18 cellular contexts compared by ENCODE assay signal in genomic region chr17:8140413-8141029, GRCh38. TPM values are rescaled to one million over a fixed set of nuclear protein-coding genes. Genes with fewer than 3 reads are reported as not detected.
A peak's percentile ranks its signal among the peaks of the same experiment; 100 is the strongest.
DNase-seq lines count a peak whose midpoint lies in the region; TF ChIP-seq lines count a peak whose summit lies in the region.
"Had no signal": no experiment of that assay in that cellular context is flagged by ENCODE, and none has a peak within 500 bp of the region (broad histone marks: within the 10 kb centered on the region; RNA-seq: fewer than 3 reads in every experiment).

No MANE protein-coding gene starts in this region.

- no peaks in the 10 kb centered on the region for H3K9me2 ChIP-seq in OCI-LY7 (ENCODE audit: insufficient read depth, low read length)

- no peak for TF ChIP-seq CTCF in Peyer's patch (IDR thresholded peaks at IDR 0.05)
- no peak for TF ChIP-seq CTCF in esophagus muscularis mucosa (IDR thresholded peaks at IDR 0.05)
- no peak for TF ChIP-seq CTCF in OCI-LY7 (conservative IDR thresholded peaks at IDR 0.05; ENCODE audit: low read length)

- H3K4me2 ChIP-seq in OCI-LY7 (ENCODE audit: low read length) = no peak overlapping the region

- POLR2A ChIA-PET in OCI-LY7 (lab: Charles Lee) = interaction anchor here (0.8 to 1.4 kb wide), 2 partner anchors 8 to 10 kb away, joined by 3 to 4 read pairs; no protein-coding TSS in a partner anchor

- H3K27ac ChIP-seq in Peyer's patch (no peak overlapping the region), esophagus muscularis mucosa (replicated peaks in 1 of 4) (peak overlapping the region; percentile 85 to 100 (median 97)), rectal smooth muscle tissue (ENCODE audit: low read depth, low read length) (peak overlapping the region; percentile 42), OCI-LY7 (ENCODE audit: low read depth, low read length, poor library complexity, severe bottlenecking) (no peak overlapping the region)

- H3K27me3 Mint-ChIP-seq in T-helper 2 cell treated with Interferon-gamma antibody and Interleukin-4, amounts not matched to agents 5 μg/mL and 100 μg/mL, for 36 hours (ENCODE audit: low read depth) = no peaks in the 10 kb centered on the region
- H3K27me3 Mint-ChIP-seq: stimulated activated memory B cell treated with anti-CD40 and anti-IgM and Interleukin-4, amounts not matched to agents 10 μg/mL and 1 μg/mL and 100 μg/mL, for 72 hours had no signal

- no TSS peak for BruUV-seq in OCI-LY7 (replicated peaks; lab: Mats Ljungman, UMichigan)

- H3K4me1 Mint-ChIP-seq in T-helper 2 cell treated with Interferon-gamma antibody and Interleukin-4, amounts not matched to agents 5 μg/mL and 100 μg/mL, for 36 hours (ENCODE audit: low read depth) = peaks cover 2% of the 10 kb centered on the region
- H3K4me1 Mint-ChIP-seq: stimulated activated memory B cell treated with anti-CD40 and anti-IgM and Interleukin-4, amounts not matched to agents 10 μg/mL and 1 μg/mL and 100 μg/mL, for 72 hours had no signal

- H3K27ac Mint-ChIP-seq in T-helper 2 cell treated with Interferon-gamma antibody and Interleukin-4, amounts not matched to agents 5 μg/mL and 100 μg/mL, for 36 hours = peak overlapping the region; percentile 65
- H3K27ac Mint-ChIP-seq: stimulated activated memory B cell treated with anti-CD40 and anti-IgM and Interleukin-4, amounts not matched to agents 10 μg/mL and 1 μg/mL and 100 μg/mL, for 72 hours had no signal

- H3K4me3 ChIP-seq in Peyer's patch (no peak overlapping the region), esophagus muscularis mucosa (no peak overlapping the region), rectal smooth muscle tissue (ENCODE audit: low read length) (no peak overlapping the region), OCI-LY7 (ENCODE audit: low read depth, low read length, poor library complexity, severe bottlenecking) (no peak overlapping the region)

- H4K20me1 ChIP-seq in OCI-LY7 (ENCODE audit: insufficient read depth, low read length) = no peaks in the 10 kb centered on the region

- H3K4me3 Mint-ChIP-seq in T-helper 2 cell treated with Interferon-gamma antibody and Interleukin-4, amounts not matched to agents 5 μg/mL and 100 μg/mL, for 36 hours = no peak overlapping the region
- H3K4me3 Mint-ChIP-seq: stimulated activated memory B cell treated with anti-CD40 and anti-IgM and Interleukin-4, amounts not matched to agents 10 μg/mL and 1 μg/mL and 100 μg/mL, for 72 hours had no signal

- peaks cover 0 to 19% (median 1%) of the 10 kb centered on the region in 4 donors for H3K4me1 ChIP-seq in Peyer's patch
- H3K4me1 ChIP-seq in esophagus muscularis mucosa = peaks cover 31 to 74% (median 73%) of the 10 kb centered on the region in 4 donors
- H3K4me1 ChIP-seq in rectal smooth muscle tissue (ENCODE audit: control insufficient read depth, insufficient read depth, low read length) = peaks cover 10% of the 10 kb centered on the region
- H3K4me1 ChIP-seq in OCI-LY7 (ENCODE audit: insufficient read depth, low read length, poor library complexity, severe bottlenecking) = peaks cover 18% of the 10 kb centered on the region

- no peaks in the 10 kb centered on the region for H3K27me3 ChIP-seq in Peyer's patch
- H3K27me3 ChIP-seq in esophagus muscularis mucosa = no peaks in the 10 kb centered on the region
- H3K27me3 ChIP-seq in rectal smooth muscle tissue (ENCODE audit: control insufficient read depth, insufficient read depth, low read length) = no peaks in the 10 kb centered on the region

- H3K36me3 Mint-ChIP-seq in T-helper 2 cell treated with Interferon-gamma antibody and Interleukin-4, amounts not matched to agents 5 μg/mL and 100 μg/mL, for 36 hours (ENCODE audit: low read depth) = peaks cover 19% of the 10 kb centered on the region

- CTCF ChIA-PET in OCI-LY7 (lab: Charles Lee; ENCODE audit: unreplicated experiment) = no interaction called here

- WGBS in esophagus muscularis mucosa = 87% methylated on average over 6 of the region's 7 CpGs

- H3K79me2 ChIP-seq in OCI-LY7 (ENCODE audit: insufficient read depth, low read depth, low read length) = no peaks in the 10 kb centered on the region

- no peak for DNase-seq in T-helper 2 cell treated with Interferon-gamma antibody and Interleukin-4, amounts not matched to agents 5 μg/mL and 100 μg/mL, for 36 hours (ENCODE audit: low spot score)
- no peak for DNase-seq in T-helper 2 cell
- peak in 2 of 3 donors; percentile 43 to 44 for DNase-seq in Peyer's patch
- no peak for DNase-seq in esophagus muscularis mucosa (ENCODE audit: extremely low spot score)
- DNase-seq in retina = no peak
- no peak for DNase-seq in OCI-LY7 (ENCODE audit: low spot score)
- DNase-seq in NCI-H2227 (lab: John Stamatoyannopoulos, UW; ENCODE audit: unreplicated experiment) = no peak
- DNase-seq: central memory CD4-positive, alpha-beta T cell; DMS79; mesenchymal stem cell; NCI-H345; SHP77 treated with DMSO at 0.1 percent for 48 hours; small intestine; T1000 had no signal

- H3K9me3 ChIP-seq in Peyer's patch (no peaks in the 10 kb centered on the region), esophagus muscularis mucosa (no peaks in the 10 kb centered on the region), OCI-LY7 (ENCODE audit: low read length) (no peaks in the 10 kb centered on the region)

- H2AFZ ChIP-seq in OCI-LY7 (ENCODE audit: low read length) = no peak overlapping the region

- no peaks in the 10 kb centered on the region for H3K9me3 Mint-ChIP-seq in T-helper 2 cell treated with Interferon-gamma antibody and Interleukin-4, amounts not matched to agents 5 μg/mL and 100 μg/mL, for 36 hours
- H3K9me3 Mint-ChIP-seq: stimulated activated memory B cell treated with anti-CD40 and anti-IgM and Interleukin-4, amounts not matched to agents 10 μg/mL and 1 μg/mL and 100 μg/mL, for 72 hours had no signal

- H3K36me3 ChIP-seq in Peyer's patch (peaks cover 0 to 63% (median 0%) of the 10 kb centered on the region in 3 donors), esophagus muscularis mucosa (peaks cover 62 to 64% (median 63%) of the 10 kb centered on the region in 4 donors), rectal smooth muscle tissue (ENCODE audit: control insufficient read depth, insufficient read depth, low read length) (peaks cover 46% of the 10 kb centered on the region), OCI-LY7 (ENCODE audit: insufficient read depth, low read length) (peaks cover 41% of the 10 kb centered on the region; the same call in 1 of the 2 replicates)

- no peak overlapping the region for H3K9ac ChIP-seq in rectal smooth muscle tissue (ENCODE audit: low read length)

- TF ChIP-seq POLR2A in Peyer's patch (IDR thresholded peaks at IDR 0.05) (no peak), esophagus muscularis mucosa (IDR thresholded peaks at IDR 0.05; ENCODE audit: low read depth) (no peak)

- no peak for TF ChIP-seq EP300 in esophagus muscularis mucosa (IDR thresholded peaks at IDR 0.05)

- intact Hi-C loops in esophagus muscularis mucosa (cut with DNase I) (no loop called here), OCI-LY7 (cut with micrococcal nuclease; ENCODE audit: unreplicated experiment) (no loop called here)

RNA-seq across cellular contexts. Expression of gene PER1, which starts 11.7 kb away (rescaled TPM):
- total RNA-seq in Peyer's patch (100 to 1,000 TPM in 3 of 4 donors, 10 to 100 TPM in 1; 67.6 to 143 (median 119) TPM), esophagus muscularis mucosa (100 to 1,000 TPM; 127 to 263 (median 168) TPM), OCI-LY7 (2022) (38.0 and 48.0 TPM in 2 replicates)
- total RNA-seq in OCI-LY7 (2014; rRNA removed; shearing (Covaris generic)) = 13.9 and 15.4 TPM in 2 replicates

RNA-seq across cellular contexts. Expression of gene HES7, which starts 16.6 kb away (rescaled TPM):
- total RNA-seq in Peyer's patch (not detected), esophagus muscularis mucosa (1 to 10 TPM in 1 of 4 donors, not detected in 3; 1.4 TPM), OCI-LY7 (2022) (4.6 and 5.8 TPM in 2 replicates)
- total RNA-seq in OCI-LY7 (2014; rRNA removed; shearing (Covaris generic)) = 0.44 and 0.75 TPM in 2 replicates
- total RNA-seq: A172, ureter had no signal

RNA-seq across cellular contexts. Expression of gene ALOXE3, which starts 22.2 kb away (rescaled TPM):
- not detected for total RNA-seq in Peyer's patch
- total RNA-seq in esophagus muscularis mucosa = not detected
- total RNA-seq in OCI-LY7 (2014; rRNA removed; shearing (Covaris generic)) = not detected in 2 replicates
- 0.10 TPM in 1 of 2 replicates, not detected in the other for total RNA-seq in OCI-LY7 (2022)
- total RNA-seq: A172 had no signal

RNA-seq across cellular contexts. Expression of gene VAMP2, which starts 22.2 kb away (rescaled TPM):
- total RNA-seq in Peyer's patch = 10 to 100 TPM; 10.7 to 40.2 (median 32.4) TPM
- total RNA-seq in esophagus muscularis mucosa = 10 to 100 TPM; 23.7 to 36.4 (median 33.0) TPM
- 10.4 and 21.2 TPM in 2 replicates for total RNA-seq in OCI-LY7 (2014; rRNA removed; shearing (Covaris generic))
- 40.9 and 45.1 TPM in 2 replicates for total RNA-seq in OCI-LY7 (2022)

RNA-seq across cellular contexts. Expression of gene TMEM107, which starts 35.7 kb away (rescaled TPM):
- total RNA-seq in Peyer's patch = 10 to 100 TPM in 3 of 4 donors, 1 to 10 TPM in 1; 6.5 to 27.2 (median 16.4) TPM
- 10 to 100 TPM; 10.4 to 17.8 (median 13.6) TPM for total RNA-seq in esophagus muscularis mucosa
- 34.6 and 57.0 TPM in 2 replicates for total RNA-seq in OCI-LY7 (2014; rRNA removed; shearing (Covaris generic))
- 43.9 and 45.4 TPM in 2 replicates for total RNA-seq in OCI-LY7 (2022)

Comparison
In these comparisons a context has a peak if more than half of its experiments do, and no peak if none do; other contexts are left out.
1. DNase-seq: peak in Peyer's patch (2 of 3); none in T-helper 2 cell treated with Interferon-gamma antibody and Interleukin-4, amounts not matched to agents 5 μg/mL and 100 μg/mL, for 36 hours (single experiment), T-helper 2 cell (0 of 5), esophagus muscularis mucosa (single experiment), retina (single experiment), OCI-LY7 (single experiment) and NCI-H2227 (single experiment).
2. H3K27ac ChIP-seq: peak in esophagus muscularis mucosa (4 of 4) and rectal smooth muscle tissue (single experiment); none in Peyer's patch (0 of 4) and OCI-LY7 (single experiment).